In genomic region chr5:150438873-150439546, GRCh38 we compare ENCODE assay signal across 8 cellular contexts. TPM values are rescaled to one million over a fixed set of nuclear protein-coding genes. Genes with fewer than 3 reads are reported as not detected.
A peak's percentile ranks its signal among the peaks of the same experiment; 100 is the strongest.
DNase-seq lines count a peak whose midpoint lies in the region; ATAC-seq and TF ChIP-seq lines count a peak whose summit lies in the region.

No MANE protein-coding gene starts in this region.

- no peaks in the 10 kb centered on the region for H4K20me1 ChIP-seq in hepatocyte (ENCODE audit: insufficient read depth, poor library complexity, severe bottlenecking)

- H3K9me3 ChIP-seq in RWPE2 (ENCODE audit: severe bottlenecking) = no peaks in the 10 kb centered on the region
- H3K9me3 ChIP-seq in hepatocyte (ENCODE audit: low read depth) = no peaks in the 10 kb centered on the region

- no peaks in the 10 kb centered on the region for H3K79me2 ChIP-seq in hepatocyte

- H3K4me2 ChIP-seq in hepatocyte = no peak overlapping the region

- H3K36me3 ChIP-seq in RWPE2 (ENCODE audit: low read depth) = peaks cover 15% of the 10 kb centered on the region
- no peaks in the 10 kb centered on the region for H3K36me3 ChIP-seq in hepatocyte (replicated peaks; ENCODE audit: insufficient read depth, low read depth)

- DNase-seq in GM10266 (ENCODE audit: extremely low spot score) (no peak), RWPE2 (ENCODE audit: low spot score) (no peak), hepatocyte (ENCODE audit: low spot score) (peak; percentile 42), omental fat pad (ENCODE audit: low spot score) (no peak), NCI-H2029 treated with DMSO at 0.1 percent for 48 hours (lab: John Stamatoyannopoulos, UW) (no peak), putamen (ENCODE audit: low spot score) (no peak)
- no peak for DNase-seq in activated CD4-positive, alpha-beta T cell treated with anti-CD3 and anti-CD28 coated beads, Interleukin-2, amount 50 U/mL, for 4 hours

- H3K9me2 ChIP-seq in hepatocyte (replicated peaks; ENCODE audit: insufficient read depth) = no peaks in the 10 kb centered on the region

- ATAC-seq in RWPE2 (ENCODE audit: low read depth) (no peak), omental fat pad (ENCODE audit: low FRiP score) (no peak)

- TF ChIP-seq CTCF in 22Rv1 (IDR thresholded peaks at IDR 0.05) = peak; percentile 78
- peak; percentile 61 for TF ChIP-seq CTCF in GM10266 (IDR thresholded peaks at IDR 0.05; ENCODE audit: control insufficient read depth, insufficient read depth, low read depth, missing control alignments)
- peak; percentile 70 for TF ChIP-seq CTCF in RWPE2 (IDR thresholded peaks at IDR 0.05; ENCODE audit: poor library complexity, severe bottlenecking)
- peak; percentile 28 for TF ChIP-seq CTCF in hepatocyte (IDR thresholded peaks at IDR 0.05; ENCODE audit: poor library complexity)
- TF ChIP-seq CTCF in omental fat pad (IDR thresholded peaks at IDR 0.05) = no peak

- H2AFZ ChIP-seq in hepatocyte = no peak overlapping the region

- H3K4me1 ChIP-seq in RWPE2 (ENCODE audit: insufficient read depth, poor library complexity, severe bottlenecking) = peaks cover 5% of the 10 kb centered on the region
- no peaks in the 10 kb centered on the region for H3K4me1 ChIP-seq in hepatocyte (ENCODE audit: insufficient read depth)

- WGBS in hepatocyte (ENCODE audit: low lambda C conversion rate, missing lambda C conversion rate) = 45% methylated on average over 4 of the region's 4 CpGs

- H3K4me3 ChIP-seq in RWPE2 (ENCODE audit: severe bottlenecking) (no peak overlapping the region), hepatocyte (no peak overlapping the region)

- H3K27ac ChIP-seq in 22Rv1 = no peak overlapping the region
- no peak overlapping the region for H3K27ac ChIP-seq in RWPE2 (ENCODE audit: poor library complexity, severe bottlenecking)
- H3K27ac ChIP-seq in hepatocyte = no peak overlapping the region

- H3K27me3 ChIP-seq in RWPE2 (ENCODE audit: insufficient read depth, poor library complexity, severe bottlenecking) (no peaks in the 10 kb centered on the region), hepatocyte (no peaks in the 10 kb centered on the region)

RNA-seq across cellular contexts. Expression of gene RPS14, which starts 10.5 kb away (rescaled TPM):
- total RNA-seq in hepatocyte (2,319 and 2,589 TPM in 2 replicates), omental fat pad (1,000 to 10,000 TPM; 2,241 to 3,327 (median 3,027) TPM)
- 1,067 and 1,087 TPM in 2 replicates for polyA plus RNA-seq in hepatocyte

RNA-seq across cellular contexts. Expression of gene CD74, which starts 26.3 kb away (rescaled TPM):
- total RNA-seq in hepatocyte (51.1 and 57.2 TPM in 2 replicates), omental fat pad (100 to 1,000 TPM; 188 to 705 (median 639) TPM)
- polyA plus RNA-seq in hepatocyte = 103 and 107 TPM in 2 replicates

Comparison
In these comparisons a context has a peak if more than half of its experiments do, and no peak if none do; other contexts are left out.
1. CTCF ChIP-seq: peak in 22Rv1 (single experiment), GM10266 (single experiment), RWPE2 (single experiment) and hepatocyte (single experiment); none in omental fat pad (0 of 3).